In the genomic region with DNA sequence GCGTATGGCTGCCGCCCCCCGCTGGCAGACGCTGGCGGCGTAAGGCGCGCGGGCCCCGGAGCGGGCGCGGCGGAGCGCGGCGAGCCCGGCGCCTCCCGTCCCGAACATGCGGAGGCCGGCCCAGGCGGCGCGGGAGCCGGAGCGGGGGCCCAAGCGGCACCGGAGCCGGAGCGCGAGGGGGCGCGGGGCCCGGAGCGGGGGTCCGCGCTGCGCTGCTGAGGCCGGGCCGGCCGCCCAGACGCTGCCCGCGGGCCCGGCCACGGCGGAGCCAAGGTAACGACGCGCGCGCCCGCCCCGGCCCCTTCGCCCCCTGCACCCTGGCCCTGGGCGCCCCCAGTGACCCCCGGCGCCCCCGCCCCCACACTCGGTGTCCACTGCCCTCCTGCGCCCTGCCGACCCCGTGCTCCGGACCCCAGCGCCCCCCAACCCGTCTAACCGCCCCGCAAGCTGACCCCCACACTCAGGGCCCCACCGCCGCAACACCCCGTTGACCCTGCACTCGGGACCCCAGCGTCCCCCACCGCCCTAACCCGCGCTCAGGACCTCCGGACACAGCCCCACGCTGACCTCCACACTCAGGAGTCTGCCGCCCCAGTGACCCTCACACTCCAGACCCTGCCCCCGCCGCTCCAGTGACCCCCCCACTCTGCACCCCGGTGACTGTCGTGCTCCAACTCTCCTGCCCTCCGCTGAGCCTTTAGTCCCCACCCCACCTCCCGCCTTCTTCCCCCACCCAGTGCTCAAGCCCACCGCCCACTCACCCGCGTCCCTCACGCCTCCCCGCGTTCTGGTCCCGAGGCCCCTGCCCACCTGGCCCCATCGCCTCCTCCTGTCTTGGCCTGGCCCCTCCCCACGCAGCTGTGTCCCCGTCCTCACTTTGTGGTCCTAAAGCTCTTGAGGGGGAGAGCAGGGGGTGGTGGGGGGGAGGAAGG, we compare ENCODE assay signal across 8 cellular contexts. TPM values are rescaled to one million over a fixed set of nuclear protein-coding genes. Genes with fewer than 3 reads are reported as not detected.
DNase-seq lines count a peak whose midpoint lies in the region; ATAC-seq and TF ChIP-seq lines count a peak whose summit lies in the region.

Gene CSNK1G2, plus strand, starts transcription at position 27 of the 932 bp plus-strand sequence. CDS start 28,601 bp downstream, outside the sequence.

- H3K9ac ChIP-seq in NT2/D1 (ENCODE audit: insufficient read length, low read depth) = peak within 1 kb of the TSS; percentile 96

- DNase-seq in stimulated activated CD4-positive, alpha-beta T cell treated with anti-CD3 and anti-CD28 coated beads, Interleukin-12 subunit alpha, Interleukin-12 subunit beta, amount 100 ng/mL, for 4 hours = peak; percentile 34
- DNase-seq in stimulated activated CD4-positive, alpha-beta T cell treated with anti-CD3 and anti-CD28 coated beads, Interleukin-2, amount 100 ng/mL, for 24 hours = no peak
- DNase-seq in NT2/D1 (ENCODE audit: low read depth, low spot score) (no peak), cerebellum (ENCODE audit: low spot score) (no peak), lung microvascular endothelial cell (ENCODE audit: low read depth in 2 of 2) (no peak), transverse colon (peak; percentile 30), DMS 273 (lab: John Stamatoyannopoulos, UW; ENCODE audit: unreplicated experiment) (no peak)

- H3K36me3 ChIP-seq in NT2/D1 (ENCODE audit: insufficient read depth, insufficient read length, low read length) = peaks cover 8% of the 10 kb centered on the region
- H3K36me3 ChIP-seq in transverse colon = no peaks in the 10 kb centered on the region

- H3K4me1 ChIP-seq in NT2/D1 (ENCODE audit: insufficient read depth, insufficient read length) (peaks cover 30% of the 10 kb centered on the region), transverse colon (peaks cover 18 to 41% (median 30%) of the 10 kb centered on the region in 4 donors)

- no peak for TF ChIP-seq CTCF in transverse colon (IDR thresholded peaks at IDR 0.05)

- WGBS in transverse colon (ENCODE audit: low coverage in 1 of 2), 2 donors = 2% methylated on average over 25 of the region's 97 CpGs; no CpG with 5 or more reads in 1 of the 2 donors

- H3K27ac ChIP-seq in transverse colon = peak within 1 kb of the TSS; percentile 89 to 100 (median 96)

- H3K27me3 ChIP-seq in NT2/D1 (ENCODE audit: insufficient read depth, insufficient read length) = no peaks in the 10 kb centered on the region
- no peaks in the 10 kb centered on the region for H3K27me3 ChIP-seq in transverse colon

- TF ChIP-seq POLR2A in transverse colon (IDR thresholded peaks at IDR 0.05) = no peak

- H3K4me3 ChIP-seq in NT2/D1 (ENCODE audit: insufficient read length, low read depth) = peak within 1 kb of the TSS; percentile 88
- H3K4me3 ChIP-seq in transverse colon = peak within 1 kb of the TSS; percentile 69 to 89 (median 84)

- TF ChIP-seq EP300 in transverse colon (IDR thresholded peaks at IDR 0.05; ENCODE audit: low read depth) = no peak

- ATAC-seq in GM18861 (IDR thresholded peaks at IDR 0.05; ENCODE audit: unreplicated experiment) = no peak

- no peaks in the 10 kb centered on the region for H3K9me3 ChIP-seq in NT2/D1 (ENCODE audit: insufficient read depth, low read length)
- H3K9me3 ChIP-seq in transverse colon = no peaks in the 10 kb centered on the region

- intact Hi-C loops in transverse colon (cut with DNase I; ENCODE audit: low total_unique reads) = no loop called here

- in situ Hi-C loops in transverse colon (cut with MboI; ENCODE audit: low pct_ligation_motif_present in 1 of 4, low pct_unique_long_range_greater_than_20kb in 1 of 4, low sequenced_read_pairs in 3 of 4) = no loop called here

RNA-seq across cellular contexts. Expression of gene CSNK1G2, which starts in this region (rescaled TPM):
- 40.3 TPM for total RNA-seq in cerebellum
- total RNA-seq in lung microvascular endothelial cell = 45.3 and 56.5 TPM in 2 replicates
- 100 to 1,000 TPM in 2 of 4 donors, 10 to 100 TPM in 2; 75.0 to 321 (median 140) TPM for total RNA-seq in transverse colon

Comparison
In these comparisons a context has a peak if more than half of its experiments do, and no peak if none do; other contexts are left out.
1. DNase-seq: peak in stimulated activated CD4-positive, alpha-beta T cell treated with anti-CD3 and anti-CD28 coated beads, Interleukin-12 subunit alpha, Interleukin-12 subunit beta, amount 100 ng/mL, for 4 hours (single experiment) and transverse colon (single experiment); none in stimulated activated CD4-positive, alpha-beta T cell treated with anti-CD3 and anti-CD28 coated beads, Interleukin-2, amount 100 ng/mL, for 24 hours (0 of 2), NT2/D1 (single experiment), cerebellum (single experiment), lung microvascular endothelial cell (0 of 2) and DMS 273 (single experiment).